In the genomic region with DNA sequence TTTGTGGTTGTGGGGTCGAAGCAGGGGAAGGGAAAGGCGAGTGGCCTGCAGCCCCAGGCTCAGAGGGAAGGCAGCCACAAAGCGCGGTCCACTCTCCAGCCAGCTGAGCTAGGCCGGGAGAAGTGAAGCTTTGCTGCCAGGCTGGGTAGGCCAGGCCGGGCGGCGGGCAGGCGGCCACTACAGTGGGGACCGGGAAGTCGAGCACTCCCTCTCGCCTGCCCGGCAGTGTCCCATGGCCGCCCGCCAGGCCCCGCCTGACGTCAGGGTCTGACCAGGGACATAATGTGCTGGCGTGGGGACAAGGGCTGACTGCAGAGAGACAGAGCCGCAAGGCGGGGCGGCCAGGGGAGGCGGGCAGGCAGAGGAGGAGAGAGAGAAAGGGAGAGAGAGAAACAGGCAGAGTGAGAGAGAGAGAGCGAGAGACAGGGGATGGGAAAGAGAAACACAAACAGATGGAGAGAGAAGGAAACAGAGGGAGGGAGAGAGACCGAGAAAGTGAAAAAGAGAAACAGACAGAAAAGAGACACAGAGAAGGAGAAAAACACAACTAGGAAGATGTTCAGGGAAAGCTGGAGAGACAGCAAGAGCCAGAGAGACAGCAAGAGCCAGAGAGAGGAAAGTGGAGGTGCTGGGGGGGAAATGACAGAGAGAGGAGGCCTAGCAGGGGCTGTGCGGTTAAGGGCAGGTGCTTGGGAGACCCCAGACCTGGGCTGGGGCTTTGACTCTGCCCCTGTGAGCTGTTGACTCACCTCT, we compare ENCODE assay signal across 10 cellular contexts.
DNase-seq lines count a peak whose midpoint lies in the region; ATAC-seq and TF ChIP-seq lines count a peak whose summit lies in the region.
"Had no signal": no experiment of that assay in that cellular context is flagged by ENCODE, and none has a peak within 500 bp of the region (broad histone marks: within the 10 kb centered on the region; RNA-seq: fewer than 3 reads in every experiment).

No MANE protein-coding gene starts in this region.

- H3K9ac ChIP-seq in muscle layer of colon (ENCODE audit: low read length), result peak overlapping the region; percentile 61
- H3K9ac ChIP-seq: KMS-11 had no signal

- H3K27ac ChIP-seq in muscle layer of colon (ENCODE audit: low read depth, low read length) (peak overlapping the region; percentile 86), aorta (ENCODE audit: low read depth in 1 of 2, low read length in 2 of 2) (peak overlapping the region; percentile 96 to 99)
- H3K27ac ChIP-seq: BLaER1 treated with 17β-estradiol and CSF1 and Interleukin-3, amounts not matched to agents 10 nM and 100 nM; KMS-11 had no signal

- H3K36me3 ChIP-seq in muscle layer of colon (ENCODE audit: insufficient read depth, low read length) (no peaks in the 10 kb centered on the region), aorta (ENCODE audit: control insufficient read depth in 1 of 2, insufficient read depth in 2 of 2, low read length in 1 of 2) (no peaks in the 10 kb centered on the region)
- H3K36me3 ChIP-seq: BLaER1 treated with 17β-estradiol and CSF1 and Interleukin-3, amounts not matched to agents 10 nM and 100 nM had no signal

- no peaks in the 10 kb centered on the region for H3K27me3 ChIP-seq in muscle layer of colon (ENCODE audit: control insufficient read depth in 1 of 2, insufficient read depth in 2 of 2, low read length in 2 of 2)
- H3K27me3 ChIP-seq in aorta (ENCODE audit: control insufficient read depth in 1 of 2, insufficient read depth in 2 of 2, low read length in 1 of 2), result no peaks in the 10 kb centered on the region
- H3K27me3 ChIP-seq: BLaER1 treated with 17β-estradiol and CSF1 and Interleukin-3, amounts not matched to agents 10 nM and 100 nM had no signal

- intact Hi-C loops in natural killer cell (cut with micrococcal nuclease) (no loop called here), aorta (cut with DNase I) (no loop called here)

- H3K4me1 ChIP-seq in muscle layer of colon (ENCODE audit: insufficient read depth, low read length) (peaks cover 25% of the 10 kb centered on the region), aorta (ENCODE audit: control insufficient read depth in 1 of 2, insufficient read depth in 2 of 2, low read length in 2 of 2) (no peaks in the 10 kb centered on the region)

- peaks cover 14 to 24% of the 10 kb centered on the region in 2 donors for H3K27me3 Mint-ChIP-seq in natural killer cell treated with Interleukin-12 subunit alpha and Interleukin-12 subunit beta and Interleukin-15 and Interleukin-18, amount 100 ng/mL, for 72 hours
- peaks cover 23 to 36% of the 10 kb centered on the region in 2 donors for H3K27me3 Mint-ChIP-seq in natural killer cell (ENCODE audit: low read depth in 2 of 2)

- no peak for DNase-seq in natural killer cell treated with Interleukin-12 subunit alpha and Interleukin-12 subunit beta and Interleukin-15 and Interleukin-18, amount 100 ng/mL, for 72 hours (ENCODE audit: low spot score)
- DNase-seq in natural killer cell (no peak), aorta (peak; percentile 99 to 100), Kasumi-1 (lab: John Stamatoyannopoulos, UW) (no peak), GM10248 (ENCODE audit: extremely low spot score) (no peak)
- DNase-seq in activated CD4-positive, alpha-beta T cell treated with anti-CD3 and anti-CD28 coated beads for 4 hours, result no peak

- TF ChIP-seq CTCF in natural killer cell (IDR thresholded peaks at IDR 0.05), result no peak
- no peak for TF ChIP-seq CTCF in GM10248 (IDR thresholded peaks at IDR 0.05; ENCODE audit: control extremely low read depth, extremely low read depth, low read depth, missing control alignments)

- no peaks in the 10 kb centered on the region for H3K36me3 Mint-ChIP-seq in natural killer cell treated with Interleukin-12 subunit alpha and Interleukin-12 subunit beta and Interleukin-15 and Interleukin-18, amount 100 ng/mL, for 72 hours
- no peaks in the 10 kb centered on the region for H3K36me3 Mint-ChIP-seq in natural killer cell

- CTCF ChIA-PET in GM10248 (lab: Yijun Ruan, JAX), result interaction anchor here (1.3 kb wide), 1 partner anchor 32 kb away, joined by 3 read pairs; no protein-coding TSS in a partner anchor

- ATAC-seq in natural killer cell treated with Interleukin-12 subunit alpha and Interleukin-12 subunit beta and Interleukin-15 and Interleukin-18, amount 100 ng/mL, for 72 hours, result peak in 1 of 2 donors; percentile 31
- ATAC-seq in natural killer cell (no peak), esophagus mucosa (peak; percentile 85), aorta (ENCODE audit: low FRiP score) (peak; percentile 97)

- H3K4me1 Mint-ChIP-seq in natural killer cell treated with Interleukin-12 subunit alpha and Interleukin-12 subunit beta and Interleukin-15 and Interleukin-18, amount 100 ng/mL, for 72 hours (ENCODE audit: low read depth in 2 of 2), result peaks cover 13 to 22% of the 10 kb centered on the region in 2 donors
- peaks cover 0 to 21% of the 10 kb centered on the region in 2 donors for H3K4me1 Mint-ChIP-seq in natural killer cell

- WGBS in aorta, 2 donors, result 8% methylated on average over 25 of the region's 25 CpGs

- peak overlapping the region; percentile 20 to 72 for H3K27ac Mint-ChIP-seq in natural killer cell treated with Interleukin-12 subunit alpha and Interleukin-12 subunit beta and Interleukin-15 and Interleukin-18, amount 100 ng/mL, for 72 hours
- peak overlapping the region in 1 of 2 donors; percentile 23 for H3K27ac Mint-ChIP-seq in natural killer cell

- H3K4me3 ChIP-seq in muscle layer of colon (ENCODE audit: low read depth in 1 of 2, low read length in 2 of 2) (peak overlapping the region in 1 of 2 donors; percentile 4), aorta (ENCODE audit: low read length in 2 of 2) (no peak overlapping the region)
- H3K4me3 ChIP-seq: BLaER1 treated with 17β-estradiol and CSF1 and Interleukin-3, amounts not matched to agents 10 nM and 100 nM had no signal

- no peaks in the 10 kb centered on the region for H3K9me3 Mint-ChIP-seq in natural killer cell treated with Interleukin-12 subunit alpha and Interleukin-12 subunit beta and Interleukin-15 and Interleukin-18, amount 100 ng/mL, for 72 hours
- H3K9me3 Mint-ChIP-seq in natural killer cell, result no peaks in the 10 kb centered on the region

- no peaks in the 10 kb centered on the region for H3K9me3 ChIP-seq in muscle layer of colon (ENCODE audit: low read length)
- H3K9me3 ChIP-seq in aorta (ENCODE audit: control insufficient read depth, low read length), result no peaks in the 10 kb centered on the region

- no peak overlapping the region for H3K4me3 Mint-ChIP-seq in natural killer cell treated with Interleukin-12 subunit alpha and Interleukin-12 subunit beta and Interleukin-15 and Interleukin-18, amount 100 ng/mL, for 72 hours
- H3K4me3 Mint-ChIP-seq in natural killer cell, result no peak overlapping the region

- POLR2A ChIA-PET in GM10248 (lab: Yijun Ruan, JAX), result no interaction called here

Comparison
In these comparisons a context has a peak if more than half of its experiments do, and no peak if none do; other contexts are left out.
1. ATAC-seq: peak in esophagus mucosa (single experiment) and aorta (single experiment); none in natural killer cell (0 of 3).
2. DNase-seq: peak in aorta (2 of 2); none in natural killer cell treated with Interleukin-12 subunit alpha and Interleukin-12 subunit beta and Interleukin-15 and Interleukin-18, amount 100 ng/mL, for 72 hours (single experiment), natural killer cell (single experiment), Kasumi-1 (0 of 2), GM10248 (single experiment) and activated CD4-positive, alpha-beta T cell treated with anti-CD3 and anti-CD28 coated beads for 4 hours (0 of 2).